Comparison of ENCODE assay signal across 32 cellular contexts in the genomic region with DNA sequence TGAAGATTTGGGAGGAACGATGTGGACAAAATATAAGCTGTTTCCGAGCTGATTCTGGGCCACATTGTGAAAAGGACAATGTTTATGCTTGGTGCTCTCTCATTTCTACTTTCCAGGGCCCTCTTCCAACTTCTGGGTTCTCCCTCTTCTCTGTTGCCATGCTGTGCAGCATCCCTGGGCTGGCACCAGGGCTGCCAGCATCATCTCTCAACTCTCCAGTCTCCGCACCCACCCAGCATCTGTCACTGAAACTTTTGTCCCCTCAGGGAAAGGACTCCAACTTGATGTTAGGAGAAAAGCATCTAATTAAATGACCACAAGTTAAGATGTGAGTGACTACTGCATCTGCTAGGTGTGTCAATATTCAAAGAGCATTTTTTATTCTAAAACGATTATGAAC. TPM values are rescaled to one million over a fixed set of nuclear protein-coding genes. Genes with fewer than 3 reads are reported as not detected.
"Had no signal": no experiment of that assay in that cellular context is flagged by ENCODE, and none has a peak within 500 bp of the region (broad histone marks: within the 10 kb centered on the region; RNA-seq: fewer than 3 reads in every experiment).

No MANE protein-coding gene starts in this region.

- DNase-seq: activated B cell treated with CpG ODN at 0.5 μM for 24 hours; activated CD4-positive, alpha-beta memory T cell treated with anti-CD3 and anti-CD28 coated beads for 36 hours; activated CD4-positive, alpha-beta memory T cell treated with anti-CD3 and anti-CD28 coated beads, Interleukin-2, amount 10 ng/mL, durations not matched to agents 7 days and 5 days; activated CD4-positive, alpha-beta T cell treated with anti-CD3 and anti-CD28 coated beads for 1 hour; activated CD4-positive, alpha-beta T cell treated with anti-CD3 and anti-CD28 coated beads for 36 hours; activated CD4-positive, alpha-beta T cell treated with anti-CD3 and anti-CD28 coated beads for 4 hours; activated CD4-positive, alpha-beta T cell treated with anti-CD3 and anti-CD28 coated beads for 48 hours; activated CD4-positive, alpha-beta T cell treated with anti-CD3 and anti-CD28 coated beads, Interleukin-2, amount 10 ng/mL, durations not matched to agents 24 days and 14 days; activated CD4-positive, alpha-beta T cell treated with anti-CD3 and anti-CD28 coated beads, Interleukin-2, amount 10 ng/mL, durations not matched to agents 7 days and 5 days; activated CD4-positive, alpha-beta T cell treated with anti-CD3 and anti-CD28 coated beads, Interleukin-2, amount 50 U/mL, for 1 hour; activated CD4-positive, alpha-beta T cell treated with anti-CD3 and anti-CD28 coated beads, Interleukin-2, amount 50 U/mL, for 4 hours; activated CD4-positive, alpha-beta T cell treated with anti-CD3 and anti-CD28 coated beads, Interleukin-2, amount 50 U/mL, for 48 hours; activated CD4-positive, CD25-positive, alpha-beta regulatory T cell; activated CD4-positive, CD25-positive, alpha-beta regulatory T cell treated with anti-CD3 and anti-CD28 coated beads, Interleukin-2, amount 50 U/mL, for 72 hours; activated CD8-positive, alpha-beta memory T cell treated with anti-CD3 and anti-CD28 coated beads for 24 hours; activated CD8-positive, alpha-beta memory T cell treated with anti-CD3 and anti-CD28 coated beads, Interleukin-2, amount 10 ng/mL, durations not matched to agents 7 days and 5 days; activated CD8-positive, alpha-beta memory T cell treated with anti-CD3 and anti-CD28 coated beads, Interleukin-2, amount 50 U/mL, for 4 hours; activated CD8-positive, alpha-beta memory T cell treated with anti-CD3 and anti-CD28 coated beads, Interleukin-2, amount 50 U/mL, for 48 hours; activated CD8-positive, alpha-beta T cell treated with anti-CD3 and anti-CD28 coated beads for 36 hours; activated CD8-positive, alpha-beta T cell treated with anti-CD3 and anti-CD28 coated beads, Interleukin-2, amount 10 ng/mL, durations not matched to agents 7 days and 5 days; SW 1271; T-cell; T-helper 1 cell; T-helper 17 cell; T-helper 2 cell; T-helper 9 cell; T1000; WERI-Rb-1 had no signal

- H3K27ac ChIP-seq: VCaP, WERI-Rb-1 had no signal

- H3K36me3 ChIP-seq: WERI-Rb-1 had no signal

- ATAC-seq: activated CD4-positive, alpha-beta T cell treated with anti-CD3 and anti-CD28 coated beads for 36 hours; activated CD4-positive, CD25-positive, alpha-beta regulatory T cell treated with anti-CD3 and anti-CD28 coated beads, Interleukin-2, amount 50 U/mL, for 24 hours; activated CD8-positive, alpha-beta memory T cell treated with anti-CD3 and anti-CD28 coated beads, Interleukin-2, amount 10 ng/mL, durations not matched to agents 7 days and 5 days; activated CD8-positive, alpha-beta T cell treated with anti-CD3 and anti-CD28 coated beads for 36 hours; activated CD8-positive, alpha-beta T cell treated with anti-CD3 and anti-CD28 coated beads, Interleukin-2, amount 10 ng/mL, durations not matched to agents 7 days and 5 days; T-cell; T-helper 17 cell; WTC11 had no signal

- FAIRE-seq: TTC549 had no signal

RNA-seq across cellular contexts. Expression of a gene that starts 26.7 kb away (rescaled TPM):
- total RNA-seq: activated B cell treated with CpG ODN at 0.5 μM for 24 hours, T-cell, T-helper 17 cell had no signal
